Comparison of ENCODE assay signal across 9 cellular contexts in genomic region chr11:66316849-66317251, GRCh38. TPM values are rescaled to one million over a fixed set of nuclear protein-coding genes. Genes with fewer than 3 reads are reported as not detected.
DNase-seq lines count a peak whose midpoint lies in the region; ATAC-seq lines count a peak whose summit lies in the region.
"Had no signal": no experiment of that assay in that cellular context is flagged by ENCODE, and none has a peak within 500 bp of the region (broad histone marks: within the 10 kb centered on the region; RNA-seq: fewer than 3 reads in every experiment).

A gene with protein sequence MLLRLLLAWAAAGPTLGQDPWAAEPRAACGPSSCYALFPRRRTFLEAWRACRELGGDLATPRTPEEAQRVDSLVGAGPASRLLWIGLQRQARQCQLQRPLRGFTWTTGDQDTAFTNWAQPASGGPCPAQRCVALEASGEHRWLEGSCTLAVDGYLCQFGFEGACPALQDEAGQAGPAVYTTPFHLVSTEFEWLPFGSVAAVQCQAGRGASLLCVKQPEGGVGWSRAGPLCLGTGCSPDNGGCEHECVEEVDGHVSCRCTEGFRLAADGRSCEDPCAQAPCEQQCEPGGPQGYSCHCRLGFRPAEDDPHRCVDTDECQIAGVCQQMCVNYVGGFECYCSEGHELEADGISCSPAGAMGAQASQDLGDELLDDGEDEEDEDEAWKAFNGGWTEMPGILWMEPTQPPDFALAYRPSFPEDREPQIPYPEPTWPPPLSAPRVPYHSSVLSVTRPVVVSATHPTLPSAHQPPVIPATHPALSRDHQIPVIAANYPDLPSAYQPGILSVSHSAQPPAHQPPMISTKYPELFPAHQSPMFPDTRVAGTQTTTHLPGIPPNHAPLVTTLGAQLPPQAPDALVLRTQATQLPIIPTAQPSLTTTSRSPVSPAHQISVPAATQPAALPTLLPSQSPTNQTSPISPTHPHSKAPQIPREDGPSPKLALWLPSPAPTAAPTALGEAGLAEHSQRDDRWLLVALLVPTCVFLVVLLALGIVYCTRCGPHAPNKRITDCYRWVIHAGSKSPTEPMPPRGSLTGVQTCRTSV (minus strand): TSS chr11:66317044. CDS start chr11:66317027, 17 bp downstream.

- no peaks in the 10 kb centered on the region; the same call in 1 of the 2 replicates for H3K27me3 ChIP-seq in HUES48 (ENCODE audit: control insufficient read depth, insufficient read depth, low read length)

- no peaks in the 10 kb centered on the region for H3K27me3 Mint-ChIP-seq in stimulated activated naive CD8-positive, alpha-beta T cell treated with anti-CD3 and anti-CD28 coated beads, Interleukin-15, amount 100 ng/mL, for 72 hours

- no peaks in the 10 kb centered on the region for H3K36me3 ChIP-seq in HUES48 (ENCODE audit: control insufficient read depth, insufficient read depth, low read length)

- peak within 1 kb of the TSS; percentile 23; the same call in 1 of the 2 replicates for H3K4me3 ChIP-seq in HUES48 (ENCODE audit: low read depth, low read length)

- H3K27ac Mint-ChIP-seq in stimulated activated naive CD8-positive, alpha-beta T cell treated with anti-CD3 and anti-CD28 coated beads, Interleukin-15, amount 100 ng/mL, for 72 hours: peak within 1 kb of the TSS; percentile 95 to 98

- H3K9ac ChIP-seq in HUES48 (ENCODE audit: low read depth, low read length): no peak within 1 kb of the TSS
- H3K9ac ChIP-seq: KMS-11 had no signal

- ATAC-seq in stimulated activated naive CD8-positive, alpha-beta T cell treated with anti-CD3 and anti-CD28 coated beads, Interleukin-15, amount 100 ng/mL, for 72 hours: no peak

- peak within 1 kb of the TSS; percentile 91 to 95 for H3K4me3 Mint-ChIP-seq in stimulated activated naive CD8-positive, alpha-beta T cell treated with anti-CD3 and anti-CD28 coated beads, Interleukin-15, amount 100 ng/mL, for 72 hours

- in situ Hi-C loops in G401 (cut with HindIII; ENCODE audit: low sequenced_read_pairs): no loop called here

- peaks cover 20% of the 10 kb centered on the region for H3K4me1 ChIP-seq in HUES48 (ENCODE audit: control insufficient read depth, insufficient read depth, low read length)

- no peaks in the 10 kb centered on the region for H3K9me3 ChIP-seq in HUES48 (ENCODE audit: control insufficient read depth, insufficient read depth, low read length)

- H3K27ac ChIP-seq in HUES48 (ENCODE audit: low read depth, low read length): peak within 1 kb of the TSS; percentile 81
- H3K27ac ChIP-seq: KMS-11 had no signal

- peaks cover 0 to 10% of the 10 kb centered on the region in 2 donors for H3K9me3 Mint-ChIP-seq in stimulated activated naive CD8-positive, alpha-beta T cell treated with anti-CD3 and anti-CD28 coated beads, Interleukin-15, amount 100 ng/mL, for 72 hours

- H3K4me1 Mint-ChIP-seq in stimulated activated naive CD8-positive, alpha-beta T cell treated with anti-CD3 and anti-CD28 coated beads, Interleukin-15, amount 100 ng/mL, for 72 hours: peaks cover 71% of the 10 kb centered on the region

- DNase-seq in amniotic epithelial cell (ENCODE audit: low read depth) (peak; percentile 63), iPS-NIHi7 (ENCODE audit: extremely low spot score) (peak; percentile 72), G401 (ENCODE audit: low spot score) (no peak), T-helper 9 cell (no peak), NCI-H2107 treated with DMSO at 0.1 percent for 48 hours (lab: John Stamatoyannopoulos, UW; ENCODE audit: unreplicated experiment) (no peak)
- peak in 1 of 2 donors; percentile 45 for DNase-seq in stimulated activated naive CD8-positive, alpha-beta T cell treated with anti-CD3 and anti-CD28 coated beads, Interleukin-15, amount 100 ng/mL, for 72 hours
- no peak for DNase-seq in activated CD4-positive, CD25-positive, alpha-beta regulatory T cell treated with anti-CD3 and anti-CD28 coated beads, Interleukin-2, amount 50 U/mL, for 72 hours

RNA-seq across cellular contexts. Expression of the gene that starts here (rescaled TPM):
- 0.58 TPM in 1 of 2 replicates, not detected in the other for total RNA-seq in G401 (2014; rRNA removed; shearing (Covaris generic))

Comparison
In these comparisons a context has a peak if more than half of its experiments do, and no peak if none do; other contexts are left out.
1. DNase-seq: peak in amniotic epithelial cell (single experiment) and iPS-NIHi7 (single experiment); none in G401 (single experiment), activated CD4-positive, CD25-positive, alpha-beta regulatory T cell treated with anti-CD3 and anti-CD28 coated beads, Interleukin-2, amount 50 U/mL, for 72 hours (single experiment), T-helper 9 cell (single experiment) and NCI-H2107 treated with DMSO at 0.1 percent for 48 hours (single experiment).